In genomic region chr12:75658826-75659823, GRCh38 we compare ENCODE assay signal across 1 cellular context.
A peak's percentile ranks its signal among the peaks of the same experiment; 100 is the strongest.
TF ChIP-seq lines count a peak whose summit lies in the region.

No MANE protein-coding gene starts in this region.

TF ChIP-seq in SK-N-SH, 30 proteins besides CTCF, POLR2A, EP300 and RAD21 (continued from another document):
- TF ChIP-seq PBX3 (IDR thresholded peaks at IDR 0.05) = peak; percentile 32; the same call in 1 of the 2 replicates
